In the genomic region with DNA sequence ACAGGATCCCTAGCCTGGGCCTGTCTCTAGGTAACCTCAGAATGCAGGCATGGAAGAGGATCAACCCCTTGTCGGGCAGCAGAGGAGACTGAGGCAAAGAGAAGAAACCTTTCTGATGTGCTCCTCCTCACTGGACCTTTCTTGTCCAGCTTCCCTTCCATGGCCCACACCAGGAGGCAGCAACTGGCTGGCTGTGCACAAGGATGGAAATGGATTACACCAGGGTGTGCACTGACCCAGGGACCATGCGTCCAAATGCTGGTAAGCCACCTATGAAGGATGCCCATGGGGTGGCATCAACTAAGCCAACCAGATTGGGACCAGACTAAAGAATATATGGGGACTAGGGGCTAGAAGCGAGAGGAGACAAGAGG, we compare ENCODE assay signal across 1 cellular context.
TF ChIP-seq lines count a peak whose summit lies in the region.

No MANE protein-coding gene starts in this region.

TF ChIP-seq in GM23338, 12 proteins besides CTCF, POLR2A, EP300 and RAD21 (continued from another document):
- TF ChIP-seq, protein P1, sequence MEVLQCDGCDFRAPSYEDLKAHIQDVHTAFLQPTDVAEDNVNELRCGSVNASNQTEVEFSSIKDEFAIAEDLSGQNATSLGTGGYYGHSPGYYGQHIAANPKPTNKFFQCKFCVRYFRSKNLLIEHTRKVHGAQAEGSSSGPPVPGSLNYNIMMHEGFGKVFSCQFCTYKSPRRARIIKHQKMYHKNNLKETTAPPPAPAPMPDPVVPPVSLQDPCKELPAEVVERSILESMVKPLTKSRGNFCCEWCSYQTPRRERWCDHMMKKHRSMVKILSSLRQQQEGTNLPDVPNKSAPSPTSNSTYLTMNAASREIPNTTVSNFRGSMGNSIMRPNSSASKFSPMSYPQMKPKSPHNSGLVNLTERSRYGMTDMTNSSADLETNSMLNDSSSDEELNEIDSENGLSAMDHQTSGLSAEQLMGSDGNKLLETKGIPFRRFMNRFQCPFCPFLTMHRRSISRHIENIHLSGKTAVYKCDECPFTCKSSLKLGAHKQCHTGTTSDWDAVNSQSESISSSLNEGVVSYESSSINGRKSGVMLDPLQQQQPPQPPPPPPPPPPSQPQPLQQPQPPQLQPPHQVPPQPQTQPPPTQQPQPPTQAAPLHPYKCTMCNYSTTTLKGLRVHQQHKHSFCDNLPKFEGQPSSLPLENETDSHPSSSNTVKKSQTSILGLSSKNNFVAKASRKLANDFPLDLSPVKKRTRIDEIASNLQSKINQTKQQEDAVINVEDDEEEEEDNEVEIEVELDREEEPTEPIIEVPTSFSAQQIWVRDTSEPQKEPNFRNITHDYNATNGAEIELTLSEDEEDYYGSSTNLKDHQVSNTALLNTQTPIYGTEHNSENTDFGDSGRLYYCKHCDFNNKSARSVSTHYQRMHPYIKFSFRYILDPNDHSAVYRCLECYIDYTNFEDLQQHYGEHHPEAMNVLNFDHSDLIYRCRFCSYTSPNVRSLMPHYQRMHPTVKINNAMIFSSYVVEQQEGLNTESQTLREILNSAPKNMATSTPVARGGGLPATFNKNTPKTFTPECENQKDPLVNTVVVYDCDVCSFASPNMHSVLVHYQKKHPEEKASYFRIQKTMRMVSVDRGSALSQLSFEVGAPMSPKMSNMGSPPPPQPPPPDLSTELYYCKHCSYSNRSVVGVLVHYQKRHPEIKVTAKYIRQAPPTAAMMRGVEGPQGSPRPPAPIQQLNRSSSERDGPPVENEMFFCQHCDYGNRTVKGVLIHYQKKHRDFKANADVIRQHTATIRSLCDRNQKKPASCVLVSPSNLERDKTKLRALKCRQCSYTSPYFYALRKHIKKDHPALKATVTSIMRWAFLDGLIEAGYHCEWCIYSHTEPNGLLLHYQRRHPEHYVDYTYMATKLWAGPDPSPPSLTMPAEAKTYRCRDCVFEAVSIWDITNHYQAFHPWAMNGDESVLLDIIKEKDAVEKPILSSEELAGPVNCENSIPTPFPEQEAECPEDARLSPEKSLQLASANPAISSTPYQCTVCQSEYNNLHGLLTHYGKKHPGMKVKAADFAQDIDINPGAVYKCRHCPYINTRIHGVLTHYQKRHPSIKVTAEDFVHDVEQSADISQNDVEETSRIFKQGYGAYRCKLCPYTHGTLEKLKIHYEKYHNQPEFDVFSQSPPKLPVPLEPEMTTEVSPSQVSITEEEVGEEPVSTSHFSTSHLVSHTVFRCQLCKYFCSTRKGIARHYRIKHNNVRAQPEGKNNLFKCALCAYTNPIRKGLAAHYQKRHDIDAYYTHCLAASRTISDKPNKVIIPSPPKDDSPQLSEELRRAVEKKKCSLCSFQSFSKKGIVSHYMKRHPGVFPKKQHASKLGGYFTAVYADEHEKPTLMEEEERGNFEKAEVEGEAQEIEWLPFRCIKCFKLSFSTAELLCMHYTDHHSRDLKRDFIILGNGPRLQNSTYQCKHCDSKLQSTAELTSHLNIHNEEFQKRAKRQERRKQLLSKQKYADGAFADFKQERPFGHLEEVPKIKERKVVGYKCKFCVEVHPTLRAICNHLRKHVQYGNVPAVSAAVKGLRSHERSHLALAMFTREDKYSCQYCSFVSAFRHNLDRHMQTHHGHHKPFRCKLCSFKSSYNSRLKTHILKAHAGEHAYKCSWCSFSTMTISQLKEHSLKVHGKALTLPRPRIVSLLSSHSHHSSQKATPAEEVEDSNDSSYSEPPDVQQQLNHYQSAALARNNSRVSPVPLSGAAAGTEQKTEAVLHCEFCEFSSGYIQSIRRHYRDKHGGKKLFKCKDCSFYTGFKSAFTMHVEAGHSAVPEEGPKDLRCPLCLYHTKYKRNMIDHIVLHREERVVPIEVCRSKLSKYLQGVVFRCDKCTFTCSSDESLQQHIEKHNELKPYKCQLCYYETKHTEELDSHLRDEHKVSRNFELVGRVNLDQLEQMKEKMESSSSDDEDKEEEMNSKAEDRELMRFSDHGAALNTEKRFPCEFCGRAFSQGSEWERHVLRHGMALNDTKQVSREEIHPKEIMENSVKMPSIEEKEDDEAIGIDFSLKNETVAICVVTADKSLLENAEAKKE (CRISPR knock-in tag; IDR thresholded peaks at IDR 0.05): no peak
- no peak for TF ChIP-seq POLR2AphosphoS5 (IDR thresholded peaks at IDR 0.05; ENCODE audit: low read depth)
- TF ChIP-seq ZNF331 (CRISPR knock-in tag; IDR thresholded peaks at IDR 0.05; ENCODE audit: low read depth): no peak
- no peak for TF ChIP-seq NANOG (IDR thresholded peaks at IDR 0.05; ENCODE audit: borderline replicate concordance)
- no peak for TF ChIP-seq CREB1 (CRISPR knock-in tag; IDR thresholded peaks at IDR 0.05; ENCODE audit: low read depth)
- no peak for TF ChIP-seq EZH2 (IDR thresholded peaks at IDR 0.05; ENCODE audit: low read depth, unreplicated experiment)
